In genomic region chr18:3452750-3453539, GRCh38 we compare ENCODE assay signal across 8 cellular contexts. TPM values are rescaled to one million over a fixed set of nuclear protein-coding genes. Genes with fewer than 3 reads are reported as not detected.
DNase-seq lines count a peak whose midpoint lies in the region; ATAC-seq and TF ChIP-seq lines count a peak whose summit lies in the region.

No MANE protein-coding gene starts in this region.

- peak overlapping the region; percentile 89 for H2BK120ac ChIP-seq in IMR-90 (ENCODE audit: low read depth, low read length)

- no peak for TF ChIP-seq CTCF in IMR-90 (conservative IDR thresholded peaks at IDR 0.05; ENCODE audit: low read depth, low read length)

- H3K14ac ChIP-seq in IMR-90 (replicated peaks; ENCODE audit: low read depth, low read length) = peak overlapping the region; percentile 99

- no peaks in the 10 kb centered on the region for H3K27me3 Mint-ChIP-seq in activated naive CD8-positive, alpha-beta T cell treated with anti-CD3 and anti-CD28 coated beads, Interleukin-2, amount 10 ng/mL, durations not matched to agents 7 days and 5 days

- CTCF ChIA-PET in IMR-90 (lab: Yijun Ruan, JAX) = interaction anchor here (0.7 to 3.7 kb wide), 5 partner anchors 12 to 213 kb away, joined by 3 to 33 read pairs (median 4); no protein-coding TSS in a partner anchor

- peak overlapping the region; percentile 91 for H3K4me2 ChIP-seq in IMR-90 (ENCODE audit: low read depth, low read length)

- H3K27me3 ChIP-seq in IMR-90 (ENCODE audit: control insufficient read depth, insufficient read depth, low read length) = no peaks in the 10 kb centered on the region

- TSS peak; percentile 18 for BruUV-seq in IMR-90 (replicated peaks; lab: Mats Ljungman, UMichigan)

- H3K27ac ChIP-seq in IMR-90 (ENCODE audit: insufficient read depth, low read length) = peak overlapping the region; percentile 95

- peaks cover 14% of the 10 kb centered on the region for H3K36me3 ChIP-seq in IMR-90 (ENCODE audit: control insufficient read depth, insufficient read depth, low read length)

- H3K9me3 Mint-ChIP-seq in activated naive CD8-positive, alpha-beta T cell treated with anti-CD3 and anti-CD28 coated beads, Interleukin-2, amount 10 ng/mL, durations not matched to agents 7 days and 5 days = no peaks in the 10 kb centered on the region

- in situ Hi-C loops in IMR-90 (cut with MboI; ENCODE audit: low sequenced_read_pairs) = loop anchor here (5.0 kb wide), 3 partner anchors 144 to 214 kb away; no protein-coding TSS in a partner anchor

- peaks cover 10% of the 10 kb centered on the region for H3K9me1 ChIP-seq in IMR-90 (ENCODE audit: insufficient read depth, low read length)

- H2BK15ac ChIP-seq in IMR-90 (ENCODE audit: low read depth, low read length) = peak overlapping the region; percentile 83; the same call in 2 of the 3 replicates

- peak overlapping the region; percentile 85 to 97 for H4K8ac ChIP-seq in IMR-90 (ENCODE audit: low read depth in 2 of 2, low read length in 2 of 2)

- no peaks in the 10 kb centered on the region for H3K9me3 ChIP-seq in IMR-90 (ENCODE audit: control insufficient read depth, insufficient read depth, low read length)

- H2AK5ac ChIP-seq in IMR-90 (ENCODE audit: low read depth, low read length) = peak overlapping the region; percentile 88

- peak overlapping the region; percentile 94 for H4K5ac ChIP-seq in IMR-90 (ENCODE audit: low read depth, low read length)

- H3K27ac Mint-ChIP-seq in activated naive CD8-positive, alpha-beta T cell treated with anti-CD3 and anti-CD28 coated beads, Interleukin-2, amount 10 ng/mL, durations not matched to agents 7 days and 5 days = peak overlapping the region; percentile 79

- H4K20me1 ChIP-seq in IMR-90 (ENCODE audit: insufficient read depth, low read length) = peaks cover 32% of the 10 kb centered on the region

- peak overlapping the region; percentile 81 for H3K4me3 Mint-ChIP-seq in activated naive CD8-positive, alpha-beta T cell treated with anti-CD3 and anti-CD28 coated beads, Interleukin-2, amount 10 ng/mL, durations not matched to agents 7 days and 5 days

- peak overlapping the region; percentile 98 for H3K9ac ChIP-seq in IMR-90 (ENCODE audit: low read depth, low read length)

- H3K4me1 Mint-ChIP-seq in activated naive CD8-positive, alpha-beta T cell treated with anti-CD3 and anti-CD28 coated beads, Interleukin-2, amount 10 ng/mL, durations not matched to agents 7 days and 5 days = peaks cover 16% of the 10 kb centered on the region

- H2AK9ac ChIP-seq in IMR-90 (replicated peaks; ENCODE audit: low read depth, low read length, poor library complexity) = peak overlapping the region; percentile 96

- peak; percentile 41 for DNase-seq in IMR-90
- DNase-seq in activated naive CD8-positive, alpha-beta T cell treated with anti-CD3 and anti-CD28 coated beads, Interleukin-2, amount 10 ng/mL, durations not matched to agents 7 days and 5 days = no peak
- peak; percentile 41 for DNase-seq in iris pigment epithelial cell (ENCODE audit: low read depth)
- DNase-seq in stimulated activated naive CD8-positive, alpha-beta T cell treated with anti-CD3 and anti-CD28 coated beads, Interleukin-15, Interleukin-2, amounts not matched to agents 100 U/mL and 50 U/mL, for 24 hours = peak; percentile 30
- DNase-seq in NK-92 (lab: John Stamatoyannopoulos, UW; ENCODE audit: unreplicated experiment) = no peak
- DNase-seq in effector CD8-positive, alpha-beta T cell (lab: John Stamatoyannopoulos, UW) = no peak
- DNase-seq in GDM1 (lab: John Stamatoyannopoulos, UW) = no peak
- DNase-seq in HuH-7 (ENCODE audit: low spot score) = no peak

- H3K79me1 ChIP-seq in IMR-90 (ENCODE audit: low read depth in 1 of 2, low read length in 2 of 2) = peaks cover 15 to 26% of the 10 kb centered on the region in 2 experiments; a peak in 3 of 4 replicates

- TF ChIP-seq RAD21 in IMR-90 (IDR thresholded peaks at IDR 0.05; ENCODE audit: low read length) = no peak

- H2BK5ac ChIP-seq in IMR-90 (ENCODE audit: low read depth, low read length, poor library complexity, severe bottlenecking) = peak overlapping the region; percentile 93

- H3K23ac ChIP-seq in IMR-90 (ENCODE audit: low read depth, low read length) = peak overlapping the region; percentile 95

- H3K4me3 ChIP-seq in IMR-90 (ENCODE audit: insufficient read depth, low read depth, low read length) = peak overlapping the region; percentile 85

- TF ChIP-seq POLR2A in IMR-90 (IDR thresholded peaks at IDR 0.05; ENCODE audit: low read depth, low read length) = no peak

- peaks cover 9% of the 10 kb centered on the region for H3K36me3 Mint-ChIP-seq in activated naive CD8-positive, alpha-beta T cell treated with anti-CD3 and anti-CD28 coated beads, Interleukin-2, amount 10 ng/mL, durations not matched to agents 7 days and 5 days

- ATAC-seq in IMR-90 (ENCODE audit: low read depth) = no peak
- no peak for ATAC-seq in activated naive CD8-positive, alpha-beta T cell treated with anti-CD3 and anti-CD28 coated beads, Interleukin-2, amount 10 ng/mL, durations not matched to agents 7 days and 5 days (ENCODE audit: low read depth)
- ATAC-seq in stimulated activated naive CD8-positive, alpha-beta T cell treated with anti-CD3 and anti-CD28 coated beads, Interleukin-15, Interleukin-2, amounts not matched to agents 100 U/mL and 50 U/mL, for 24 hours = no peak

- WGBS in IMR-90 (ENCODE audit: extremely low coverage in 2 of 2, insufficient read length in 1 of 2), 2 experiments = 31% methylated on average over 3 of the region's 17 CpGs; no CpG with 5 or more reads in 1 of the 2 experiments

- H4K91ac ChIP-seq in IMR-90 (ENCODE audit: insufficient read depth, low read depth, low read length) = peak overlapping the region; percentile 93

- H3K18ac ChIP-seq in IMR-90 (ENCODE audit: low read depth, low read length) = peak overlapping the region; percentile 84

- H2AFZ ChIP-seq in IMR-90 (replicated peaks; ENCODE audit: low read length, poor library complexity) = peak overlapping the region; percentile 63

- peaks cover 8% of the 10 kb centered on the region for H3K4me1 ChIP-seq in IMR-90 (ENCODE audit: control insufficient read depth, insufficient read depth, low read length)

- peak overlapping the region; percentile 94 for H3K56ac ChIP-seq in IMR-90 (ENCODE audit: extremely low read depth, insufficient read depth, low read length)

- H2BK20ac ChIP-seq in IMR-90 (ENCODE audit: low read depth, low read length) = peak overlapping the region; percentile 91

- H3K4ac ChIP-seq in IMR-90 (ENCODE audit: low read depth, low read length) = peak overlapping the region; percentile 95

- intact Hi-C loops in IMR-90 (cut with micrococcal nuclease) = loop anchor here (1.0 to 10.0 kb wide), 8 partner anchors 141 to 544 kb away; partner anchors contain the start of gene MYL12B

- dilution Hi-C loops in IMR-90 (cut with HindIII; ENCODE audit: low sequenced_read_pairs, unreplicated experiment) = no loop called here

- POLR2A ChIA-PET in IMR-90 (lab: Charles Lee; ENCODE audit: unreplicated experiment) = interaction anchor here (0.6 to 3.4 kb wide), 10 partner anchors 9 to 429 kb away, joined by 3 to 22 read pairs (median 6); no protein-coding TSS in a partner anchor
- POLR2A ChIA-PET in activated naive CD8-positive, alpha-beta T cell treated with anti-CD3 and anti-CD28 coated beads, Interleukin-2, amount 10 ng/mL, durations not matched to agents 7 days and 5 days (lab: Charles Lee) = interaction anchor here (0.7 to 4.8 kb wide), 7 partner anchors 11 to 205 kb away, joined by 3 to 36 read pairs (median 4); partner anchors contain the start of gene MYL12A

TF ChIP-seq in IMR-90, 13 proteins besides CTCF, POLR2A, EP300 and RAD21:
- TF ChIP-seq MAFK (IDR thresholded peaks at IDR 0.05; ENCODE audit: low read depth, low read length) (no peak), NFE2L2 (IDR thresholded peaks at IDR 0.05; ENCODE audit: low read depth, low read length) (no peak), RFX5 (IDR thresholded peaks at IDR 0.05; ENCODE audit: low read depth, low read length) (no peak), CHD1 (IDR thresholded peaks at IDR 0.05; ENCODE audit: low read depth, low read length) (peak; percentile 91; the same call in 1 of the 2 replicates)
TF ChIP-seq in IMR-90: peak in this region for 1.

RNA-seq across cellular contexts. Expression of gene TGIF1, which starts 3.0 kb away (rescaled TPM):
- total RNA-seq in IMR-90 (2012; rRNA removed) = 100 and 118 TPM in 2 replicates
- polyA plus RNA-seq in IMR-90 (2012; rRNA removed) = 43.7 and 62.1 TPM in 2 replicates
- 51.3 and 79.1 TPM in 2 replicates for polyA plus RNA-seq in IMR-90 (2012; cell fraction: cytosol; rRNA removed)
- 84.3 and 252 TPM in 2 replicates for polyA plus RNA-seq in IMR-90 (2012; cell fraction: nucleus; rRNA removed; ENCODE audit: low replicate concordance)
- total RNA-seq in activated naive CD8-positive, alpha-beta T cell treated with anti-CD3 and anti-CD28 coated beads, Interleukin-2, amount 10 ng/mL, durations not matched to agents 7 days and 5 days = 10 to 100 TPM; 35.6 to 39.5 TPM

Comparison
In these comparisons a context has a peak if more than half of its experiments do, and no peak if none do; other contexts are left out.
1. DNase-seq: peak in IMR-90 (single experiment), iris pigment epithelial cell (single experiment) and stimulated activated naive CD8-positive, alpha-beta T cell treated with anti-CD3 and anti-CD28 coated beads, Interleukin-15, Interleukin-2, amounts not matched to agents 100 U/mL and 50 U/mL, for 24 hours (single experiment); none in activated naive CD8-positive, alpha-beta T cell treated with anti-CD3 and anti-CD28 coated beads, Interleukin-2, amount 10 ng/mL, durations not matched to agents 7 days and 5 days (single experiment), NK-92 (single experiment), effector CD8-positive, alpha-beta T cell (single experiment), GDM1 (single experiment) and HuH-7 (single experiment).